ENCODE assay signal across 1 cellular context in the genomic region with DNA sequence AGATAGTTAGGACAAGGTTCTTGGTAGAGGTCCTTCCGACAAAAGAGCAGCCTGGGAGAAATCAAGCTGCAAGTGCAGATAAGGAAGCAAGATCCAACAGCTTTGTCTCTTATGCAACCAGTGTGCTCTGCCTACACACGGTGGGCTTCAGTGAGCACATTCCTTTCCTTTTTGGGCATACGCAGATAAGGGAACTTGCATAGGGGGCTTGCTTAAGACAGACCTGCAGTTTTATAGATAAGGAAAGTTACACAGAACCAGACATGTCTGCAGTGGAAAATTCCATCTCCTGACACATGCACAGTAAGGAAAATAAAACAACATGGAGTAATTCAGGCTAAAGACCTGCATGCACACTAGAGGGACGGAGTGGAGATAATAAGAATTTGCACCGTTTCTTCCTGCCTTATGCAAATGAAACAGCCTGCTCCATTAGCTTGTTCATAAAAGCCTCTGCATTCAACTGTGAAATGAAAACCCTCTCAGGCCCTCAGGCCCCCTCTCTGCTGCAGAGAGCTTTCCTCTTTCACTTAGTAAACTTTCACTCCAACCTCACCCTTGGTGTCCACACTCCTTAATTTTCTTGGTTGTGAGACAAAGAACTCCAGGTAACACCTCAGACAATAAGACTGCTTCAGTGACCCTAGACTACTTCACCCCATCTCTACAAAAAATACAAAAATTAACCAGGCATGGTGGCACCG.
A peak's percentile ranks its signal among the peaks of the same experiment; 100 is the strongest.
TF ChIP-seq lines count a peak whose summit lies in the region.

No MANE protein-coding gene starts in this region.

TF ChIP-seq in K562, 482 proteins besides CTCF, POLR2A, EP300 and RAD21 (continued from another document and continues in another):
- TF ChIP-seq, protein P1, sequence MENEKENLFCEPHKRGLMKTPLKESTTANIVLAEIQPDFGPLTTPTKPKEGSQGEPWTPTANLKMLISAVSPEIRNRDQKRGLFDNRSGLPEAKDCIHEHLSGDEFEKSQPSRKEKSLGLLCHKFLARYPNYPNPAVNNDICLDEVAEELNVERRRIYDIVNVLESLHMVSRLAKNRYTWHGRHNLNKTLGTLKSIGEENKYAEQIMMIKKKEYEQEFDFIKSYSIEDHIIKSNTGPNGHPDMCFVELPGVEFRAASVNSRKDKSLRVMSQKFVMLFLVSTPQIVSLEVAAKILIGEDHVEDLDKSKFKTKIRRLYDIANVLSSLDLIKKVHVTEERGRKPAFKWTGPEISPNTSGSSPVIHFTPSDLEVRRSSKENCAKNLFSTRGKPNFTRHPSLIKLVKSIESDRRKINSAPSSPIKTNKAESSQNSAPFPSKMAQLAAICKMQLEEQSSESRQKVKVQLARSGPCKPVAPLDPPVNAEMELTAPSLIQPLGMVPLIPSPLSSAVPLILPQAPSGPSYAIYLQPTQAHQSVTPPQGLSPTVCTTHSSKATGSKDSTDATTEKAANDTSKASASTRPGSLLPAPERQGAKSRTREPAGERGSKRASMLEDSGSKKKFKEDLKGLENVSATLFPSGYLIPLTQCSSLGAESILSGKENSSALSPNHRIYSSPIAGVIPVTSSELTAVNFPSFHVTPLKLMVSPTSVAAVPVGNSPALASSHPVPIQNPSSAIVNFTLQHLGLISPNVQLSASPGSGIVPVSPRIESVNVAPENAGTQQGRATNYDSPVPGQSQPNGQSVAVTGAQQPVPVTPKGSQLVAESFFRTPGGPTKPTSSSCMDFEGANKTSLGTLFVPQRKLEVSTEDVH (IDR thresholded peaks at IDR 0.05; ENCODE audit: low read depth, partially characterized antibody), result peak; percentile 21
- TF ChIP-seq ZNF586 (CRISPR knock-in tag; conservative IDR thresholded peaks at IDR 0.05) (no peak; the same call in 1 of the 2 replicates), NCOA4 (IDR thresholded peaks at IDR 0.05; ENCODE audit: partially characterized antibody) (peak; percentile 94), HOXB6 (CRISPR knock-in tag; IDR thresholded peaks at IDR 0.05; ENCODE audit: borderline replicate concordance) (0 out of 2 replicates have a peak, but pooled peaks have one; percentile 5), POU5F1 (IDR thresholded peaks at IDR 0.05; ENCODE audit: borderline replicate concordance, low read depth, low read length, partially characterized antibody) (no peak), ZNF174 (CRISPR knock-in tag; IDR thresholded peaks at IDR 0.05) (no peak), TEAD1 (CRISPR knock-in tag; IDR thresholded peaks at IDR 0.05) (peak; percentile 99), FOXA3 (CRISPR knock-in tag; conservative IDR thresholded peaks at IDR 0.05 in 1 of 2, IDR thresholded peaks at IDR 0.05 in 1 of 2) (peak in 1 of 2 experiments; percentile 62; a peak in 1 of 4 replicates), HDAC1 (IDR thresholded peaks at IDR 0.05) (peak; percentile 61 to 97; a peak in 3 of 4 replicates), WHSC1 (IDR thresholded peaks at IDR 0.05; ENCODE audit: low read length) (no peak), SMARCA5 (IDR thresholded peaks at IDR 0.05) (no peak), ESRRA (IDR thresholded peaks at IDR 0.05; ENCODE audit: borderline replicate concordance, low read depth) (no peak), RBBP5 (IDR thresholded peaks at IDR 0.05; ENCODE audit: borderline replicate concordance, insufficient read depth, low read length, poor library complexity, severe bottlenecking) (peak; percentile 22), ZNF224 (CRISPR knock-in tag; IDR thresholded peaks at IDR 0.05) (no peak), ZNF41 (CRISPR knock-in tag; conservative IDR thresholded peaks at IDR 0.05) (peak; percentile 95), MECOM (CRISPR knock-in tag; IDR thresholded peaks at IDR 0.05) (peak; percentile 96), PRPF4 (IDR thresholded peaks at IDR 0.05; ENCODE audit: insufficient read depth, low read depth, low read length, poor library complexity, severe bottlenecking) (no peak), CBFA2T2 (conservative IDR thresholded peaks at IDR 0.05) (peak; percentile 100), RNF2 (IDR thresholded peaks at IDR 0.05) (peak; percentile 98), CBFA2T3 (IDR thresholded peaks at IDR 0.05) (peak; percentile 100), CREM (IDR thresholded peaks at IDR 0.05; ENCODE audit: low read depth) (peak; percentile 91), ZNF707 (CRISPR knock-in tag; conservative IDR thresholded peaks at IDR 0.05) (peak; percentile 76), ZNF274 (IDR thresholded peaks at IDR 0.05; ENCODE audit: borderline replicate concordance, low read depth, low read length) (peak; percentile 87), SNIP1 (IDR thresholded peaks at IDR 0.05; ENCODE audit: low read depth) (no peak), DIDO1 (tag; IDR thresholded peaks at IDR 0.05; ENCODE audit: low read depth) (no peak; the same call in 1 of the 2 replicates), JUNB (CRISPR knock-in tag; conservative IDR thresholded peaks at IDR 0.05) (peak; percentile 46; the same call in 1 of the 2 replicates), KLF6 (CRISPR knock-in tag; IDR thresholded peaks at IDR 0.05; ENCODE audit: borderline replicate concordance) (peak; percentile 98)
- TF ChIP-seq, protein P2, sequence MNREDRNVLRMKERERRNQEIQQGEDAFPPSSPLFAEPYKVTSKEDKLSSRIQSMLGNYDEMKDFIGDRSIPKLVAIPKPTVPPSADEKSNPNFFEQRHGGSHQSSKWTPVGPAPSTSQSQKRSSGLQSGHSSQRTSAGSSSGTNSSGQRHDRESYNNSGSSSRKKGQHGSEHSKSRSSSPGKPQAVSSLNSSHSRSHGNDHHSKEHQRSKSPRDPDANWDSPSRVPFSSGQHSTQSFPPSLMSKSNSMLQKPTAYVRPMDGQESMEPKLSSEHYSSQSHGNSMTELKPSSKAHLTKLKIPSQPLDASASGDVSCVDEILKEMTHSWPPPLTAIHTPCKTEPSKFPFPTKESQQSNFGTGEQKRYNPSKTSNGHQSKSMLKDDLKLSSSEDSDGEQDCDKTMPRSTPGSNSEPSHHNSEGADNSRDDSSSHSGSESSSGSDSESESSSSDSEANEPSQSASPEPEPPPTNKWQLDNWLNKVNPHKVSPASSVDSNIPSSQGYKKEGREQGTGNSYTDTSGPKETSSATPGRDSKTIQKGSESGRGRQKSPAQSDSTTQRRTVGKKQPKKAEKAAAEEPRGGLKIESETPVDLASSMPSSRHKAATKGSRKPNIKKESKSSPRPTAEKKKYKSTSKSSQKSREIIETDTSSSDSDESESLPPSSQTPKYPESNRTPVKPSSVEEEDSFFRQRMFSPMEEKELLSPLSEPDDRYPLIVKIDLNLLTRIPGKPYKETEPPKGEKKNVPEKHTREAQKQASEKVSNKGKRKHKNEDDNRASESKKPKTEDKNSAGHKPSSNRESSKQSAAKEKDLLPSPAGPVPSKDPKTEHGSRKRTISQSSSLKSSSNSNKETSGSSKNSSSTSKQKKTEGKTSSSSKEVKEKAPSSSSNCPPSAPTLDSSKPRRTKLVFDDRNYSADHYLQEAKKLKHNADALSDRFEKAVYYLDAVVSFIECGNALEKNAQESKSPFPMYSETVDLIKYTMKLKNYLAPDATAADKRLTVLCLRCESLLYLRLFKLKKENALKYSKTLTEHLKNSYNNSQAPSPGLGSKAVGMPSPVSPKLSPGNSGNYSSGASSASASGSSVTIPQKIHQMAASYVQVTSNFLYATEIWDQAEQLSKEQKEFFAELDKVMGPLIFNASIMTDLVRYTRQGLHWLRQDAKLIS (CRISPR knock-in tag; IDR thresholded peaks at IDR 0.05), result no peak
- TF ChIP-seq, protein P3, sequence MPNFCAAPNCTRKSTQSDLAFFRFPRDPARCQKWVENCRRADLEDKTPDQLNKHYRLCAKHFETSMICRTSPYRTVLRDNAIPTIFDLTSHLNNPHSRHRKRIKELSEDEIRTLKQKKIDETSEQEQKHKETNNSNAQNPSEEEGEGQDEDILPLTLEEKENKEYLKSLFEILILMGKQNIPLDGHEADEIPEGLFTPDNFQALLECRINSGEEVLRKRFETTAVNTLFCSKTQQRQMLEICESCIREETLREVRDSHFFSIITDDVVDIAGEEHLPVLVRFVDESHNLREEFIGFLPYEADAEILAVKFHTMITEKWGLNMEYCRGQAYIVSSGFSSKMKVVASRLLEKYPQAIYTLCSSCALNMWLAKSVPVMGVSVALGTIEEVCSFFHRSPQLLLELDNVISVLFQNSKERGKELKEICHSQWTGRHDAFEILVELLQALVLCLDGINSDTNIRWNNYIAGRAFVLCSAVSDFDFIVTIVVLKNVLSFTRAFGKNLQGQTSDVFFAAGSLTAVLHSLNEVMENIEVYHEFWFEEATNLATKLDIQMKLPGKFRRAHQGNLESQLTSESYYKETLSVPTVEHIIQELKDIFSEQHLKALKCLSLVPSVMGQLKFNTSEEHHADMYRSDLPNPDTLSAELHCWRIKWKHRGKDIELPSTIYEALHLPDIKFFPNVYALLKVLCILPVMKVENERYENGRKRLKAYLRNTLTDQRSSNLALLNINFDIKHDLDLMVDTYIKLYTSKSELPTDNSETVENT (CRISPR knock-in tag; IDR thresholded peaks at IDR 0.05), result no peak
- TF ChIP-seq, protein P4, sequence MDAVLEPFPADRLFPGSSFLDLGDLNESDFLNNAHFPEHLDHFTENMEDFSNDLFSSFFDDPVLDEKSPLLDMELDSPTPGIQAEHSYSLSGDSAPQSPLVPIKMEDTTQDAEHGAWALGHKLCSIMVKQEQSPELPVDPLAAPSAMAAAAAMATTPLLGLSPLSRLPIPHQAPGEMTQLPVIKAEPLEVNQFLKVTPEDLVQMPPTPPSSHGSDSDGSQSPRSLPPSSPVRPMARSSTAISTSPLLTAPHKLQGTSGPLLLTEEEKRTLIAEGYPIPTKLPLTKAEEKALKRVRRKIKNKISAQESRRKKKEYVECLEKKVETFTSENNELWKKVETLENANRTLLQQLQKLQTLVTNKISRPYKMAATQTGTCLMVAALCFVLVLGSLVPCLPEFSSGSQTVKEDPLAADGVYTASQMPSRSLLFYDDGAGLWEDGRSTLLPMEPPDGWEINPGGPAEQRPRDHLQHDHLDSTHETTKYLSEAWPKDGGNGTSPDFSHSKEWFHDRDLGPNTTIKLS (IDR thresholded peaks at IDR 0.05; ENCODE audit: borderline replicate concordance, low read depth), result peak; percentile 71; the same call in 1 of the 2 replicates
- TF ChIP-seq, protein P5, sequence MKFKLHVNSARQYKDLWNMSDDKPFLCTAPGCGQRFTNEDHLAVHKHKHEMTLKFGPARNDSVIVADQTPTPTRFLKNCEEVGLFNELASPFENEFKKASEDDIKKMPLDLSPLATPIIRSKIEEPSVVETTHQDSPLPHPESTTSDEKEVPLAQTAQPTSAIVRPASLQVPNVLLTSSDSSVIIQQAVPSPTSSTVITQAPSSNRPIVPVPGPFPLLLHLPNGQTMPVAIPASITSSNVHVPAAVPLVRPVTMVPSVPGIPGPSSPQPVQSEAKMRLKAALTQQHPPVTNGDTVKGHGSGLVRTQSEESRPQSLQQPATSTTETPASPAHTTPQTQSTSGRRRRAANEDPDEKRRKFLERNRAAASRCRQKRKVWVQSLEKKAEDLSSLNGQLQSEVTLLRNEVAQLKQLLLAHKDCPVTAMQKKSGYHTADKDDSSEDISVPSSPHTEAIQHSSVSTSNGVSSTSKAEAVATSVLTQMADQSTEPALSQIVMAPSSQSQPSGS (CRISPR knock-in tag; IDR thresholded peaks at IDR 0.05), result no peak
- TF ChIP-seq, protein P6, sequence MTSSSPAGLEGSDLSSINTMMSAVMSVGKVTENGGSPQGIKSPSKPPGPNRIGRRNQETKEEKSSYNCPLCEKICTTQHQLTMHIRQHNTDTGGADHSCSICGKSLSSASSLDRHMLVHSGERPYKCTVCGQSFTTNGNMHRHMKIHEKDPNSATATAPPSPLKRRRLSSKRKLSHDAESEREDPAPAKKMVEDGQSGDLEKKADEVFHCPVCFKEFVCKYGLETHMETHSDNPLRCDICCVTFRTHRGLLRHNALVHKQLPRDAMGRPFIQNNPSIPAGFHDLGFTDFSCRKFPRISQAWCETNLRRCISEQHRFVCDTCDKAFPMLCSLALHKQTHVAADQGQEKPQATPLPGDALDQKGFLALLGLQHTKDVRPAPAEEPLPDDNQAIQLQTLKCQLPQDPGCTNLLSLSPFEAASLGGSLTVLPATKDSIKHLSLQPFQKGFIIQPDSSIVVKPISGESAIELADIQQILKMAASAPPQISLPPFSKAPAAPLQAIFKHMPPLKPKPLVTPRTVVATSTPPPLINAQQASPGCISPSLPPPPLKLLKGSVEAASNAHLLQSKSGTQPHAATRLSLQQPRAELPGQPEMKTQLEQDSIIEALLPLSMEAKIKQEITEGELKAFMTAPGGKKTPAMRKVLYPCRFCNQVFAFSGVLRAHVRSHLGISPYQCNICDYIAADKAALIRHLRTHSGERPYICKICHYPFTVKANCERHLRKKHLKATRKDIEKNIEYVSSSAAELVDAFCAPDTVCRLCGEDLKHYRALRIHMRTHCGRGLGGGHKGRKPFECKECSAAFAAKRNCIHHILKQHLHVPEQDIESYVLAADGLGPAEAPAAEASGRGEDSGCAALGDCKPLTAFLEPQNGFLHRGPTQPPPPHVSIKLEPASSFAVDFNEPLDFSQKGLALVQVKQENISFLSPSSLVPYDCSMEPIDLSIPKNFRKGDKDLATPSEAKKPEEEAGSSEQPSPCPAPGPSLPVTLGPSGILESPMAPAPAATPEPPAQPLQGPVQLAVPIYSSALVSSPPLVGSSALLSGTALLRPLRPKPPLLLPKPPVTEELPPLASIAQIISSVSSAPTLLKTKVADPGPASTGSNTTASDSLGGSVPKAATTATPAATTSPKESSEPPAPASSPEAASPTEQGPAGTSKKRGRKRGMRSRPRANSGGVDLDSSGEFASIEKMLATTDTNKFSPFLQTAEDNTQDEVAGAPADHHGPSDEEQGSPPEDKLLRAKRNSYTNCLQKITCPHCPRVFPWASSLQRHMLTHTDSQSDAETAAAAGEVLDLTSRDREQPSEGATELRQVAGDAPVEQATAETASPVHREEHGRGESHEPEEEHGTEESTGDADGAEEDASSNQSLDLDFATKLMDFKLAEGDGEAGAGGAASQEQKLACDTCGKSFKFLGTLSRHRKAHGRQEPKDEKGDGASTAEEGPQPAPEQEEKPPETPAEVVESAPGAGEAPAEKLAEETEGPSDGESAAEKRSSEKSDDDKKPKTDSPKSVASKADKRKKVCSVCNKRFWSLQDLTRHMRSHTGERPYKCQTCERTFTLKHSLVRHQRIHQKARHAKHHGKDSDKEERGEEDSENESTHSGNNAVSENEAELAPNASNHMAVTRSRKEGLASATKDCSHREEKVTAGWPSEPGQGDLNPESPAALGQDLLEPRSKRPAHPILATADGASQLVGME (CRISPR knock-in tag; IDR thresholded peaks at IDR 0.05), result peak; percentile 72
- TF ChIP-seq, protein P7, sequence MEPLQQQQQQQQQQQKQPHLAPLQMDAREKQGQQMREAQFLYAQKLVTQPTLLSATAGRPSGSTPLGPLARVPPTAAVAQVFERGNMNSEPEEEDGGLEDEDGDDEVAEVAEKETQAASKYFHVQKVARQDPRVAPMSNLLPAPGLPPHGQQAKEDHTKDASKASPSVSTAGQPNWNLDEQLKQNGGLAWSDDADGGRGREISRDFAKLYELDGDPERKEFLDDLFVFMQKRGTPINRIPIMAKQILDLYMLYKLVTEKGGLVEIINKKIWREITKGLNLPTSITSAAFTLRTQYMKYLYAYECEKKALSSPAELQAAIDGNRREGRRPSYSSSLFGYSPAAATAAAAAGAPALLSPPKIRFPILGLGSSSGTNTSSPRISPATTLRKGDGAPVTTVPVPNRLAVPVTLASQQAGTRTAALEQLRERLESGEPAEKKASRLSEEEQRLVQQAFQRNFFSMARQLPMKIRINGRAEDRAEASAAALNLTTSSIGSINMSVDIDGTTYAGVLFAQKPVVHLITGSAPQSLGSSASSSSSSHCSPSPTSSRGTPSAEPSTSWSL (CRISPR knock-in tag; IDR thresholded peaks at IDR 0.05; ENCODE audit: borderline replicate concordance), result no peak
